ENCODE assay signal across 8 cellular contexts in genomic region chr9:29356-29755, GRCh38. TPM values are rescaled to one million over a fixed set of nuclear protein-coding genes. Genes with fewer than 3 reads are reported as not detected.
DNase-seq lines count a peak whose midpoint lies in the region; FAIRE-seq and TF ChIP-seq lines count a peak whose summit lies in the region.
"Not testable (repeated sequence)": the region's sequence is repeated elsewhere in the genome, so short reads cannot be mapped to it uniquely, and the experiment has no call there.

Gene WASHC1, minus strand, starts transcription at chr9:29456. Its CDS starts 4,457 bp downstream, at chr9:24999.

- H3K9me3 ChIP-seq in CD8-positive, alpha-beta memory T cell (ENCODE audit: low read length); astrocyte (ENCODE audit: insufficient read depth, low read depth, low read length); fibroblast of lung (ENCODE audit: control insufficient read depth, insufficient read depth, low read depth, low read length): not testable (repeated sequence)

- FAIRE-seq in astrocyte (lab: Jason Lieb, UNC) = not testable (repeated sequence)

- not testable (repeated sequence) for H3K27me3 ChIP-seq in CD8-positive, alpha-beta memory T cell (ENCODE audit: insufficient read depth, low read length, poor library complexity, severe bottlenecking); KMS-11 (ENCODE audit: insufficient read depth, low read depth); astrocyte (ENCODE audit: insufficient read depth, low read length); fibroblast of lung (ENCODE audit: control insufficient read depth, insufficient read depth, low read length); kidney epithelial cell (ENCODE audit: control insufficient read depth, insufficient read depth, low read length)

- H3K27ac ChIP-seq in CD8-positive, alpha-beta memory T cell (ENCODE audit: low read depth, low read length); KMS-11; astrocyte (ENCODE audit: low read depth, low read length); fibroblast of lung (ENCODE audit: insufficient read depth, low read length): not testable (repeated sequence)

- not testable (repeated sequence) for H3K4me3 Mint-ChIP-seq in CD8-positive, alpha-beta memory T cell; astrocyte (ENCODE audit: unreplicated experiment); osteocyte (ENCODE audit: unreplicated experiment); type B pancreatic cell

- not testable (repeated sequence) for H3K27me3 Mint-ChIP-seq in CD8-positive, alpha-beta memory T cell; astrocyte (ENCODE audit: low read depth, unreplicated experiment); osteocyte (ENCODE audit: unreplicated experiment); type B pancreatic cell

- H3K36me3 ChIP-seq in CD8-positive, alpha-beta memory T cell (ENCODE audit: insufficient read depth, low read length); KMS-11 (ENCODE audit: insufficient read depth); astrocyte (ENCODE audit: insufficient read depth, low read length); fibroblast of lung (ENCODE audit: control insufficient read depth, insufficient read depth, low read length); kidney epithelial cell (ENCODE audit: control insufficient read depth, insufficient read depth, low read length): not testable (repeated sequence)

- not testable (repeated sequence) for H3K36me3 Mint-ChIP-seq in CD8-positive, alpha-beta memory T cell; astrocyte (ENCODE audit: low read depth, unreplicated experiment); osteocyte (ENCODE audit: unreplicated experiment); type B pancreatic cell

- not testable (repeated sequence) for H2AFZ ChIP-seq in KMS-11 (ENCODE audit: low read depth); astrocyte (ENCODE audit: low read depth, low read length); fibroblast of lung (ENCODE audit: low read length)

- not testable (repeated sequence) for TF ChIP-seq CTCF in KMS-11 (conservative IDR thresholded peaks at IDR 0.05; ENCODE audit: low read depth, low read length); WI38 (IDR thresholded peaks at IDR 0.05; ENCODE audit: low read depth, low read length); astrocyte (IDR thresholded peaks at IDR 0.05; ENCODE audit: insufficient read depth, low read depth, low read length); fibroblast of lung (conservative IDR thresholded peaks at IDR 0.05 in 1 of 2, IDR thresholded peaks at IDR 0.05 in 1 of 2; ENCODE audit: low read depth in 1 of 2, low read length in 2 of 2); kidney epithelial cell (IDR thresholded peaks at IDR 0.05; ENCODE audit: insufficient read depth, low read length, poor library complexity, severe bottlenecking); osteocyte (IDR thresholded peaks at IDR 0.05); type B pancreatic cell (conservative IDR thresholded peaks at IDR 0.05)

- H3K9ac ChIP-seq in KMS-11 (peak within 1 kb of the TSS; percentile 50; the same call in 1 of the 2 replicates), fibroblast of lung (ENCODE audit: insufficient read depth, low read length) (peak within 1 kb of the TSS; percentile 16)
- not testable (repeated sequence) for H3K9ac ChIP-seq in astrocyte (ENCODE audit: low read length)

- H3K79me2 ChIP-seq in KMS-11 (ENCODE audit: insufficient read depth, low read depth); astrocyte (ENCODE audit: insufficient read depth, low read length); fibroblast of lung (ENCODE audit: control insufficient read depth, insufficient read depth, low read length): not testable (repeated sequence)

- not testable (repeated sequence) for H3K9me3 Mint-ChIP-seq in CD8-positive, alpha-beta memory T cell; astrocyte (ENCODE audit: unreplicated experiment); osteocyte (ENCODE audit: unreplicated experiment); type B pancreatic cell

- not testable (repeated sequence) for H4K20me1 ChIP-seq in KMS-11 (ENCODE audit: insufficient read depth); astrocyte (ENCODE audit: insufficient read depth, low read length); fibroblast of lung (ENCODE audit: control insufficient read depth, extremely low read depth, insufficient read depth, low read length)

- not testable (repeated sequence) for H3K4me1 Mint-ChIP-seq in CD8-positive, alpha-beta memory T cell; astrocyte (ENCODE audit: low read depth, unreplicated experiment); osteocyte (ENCODE audit: unreplicated experiment); type B pancreatic cell (ENCODE audit: unreplicated experiment)

- H3K4me2 ChIP-seq in KMS-11; astrocyte (ENCODE audit: low read length); fibroblast of lung (ENCODE audit: extremely low read depth, insufficient read depth, low read length): not testable (repeated sequence)

- POLR2A ChIA-PET in CD8-positive, alpha-beta memory T cell (lab: Charles Lee) = not testable (repeated sequence)

- CTCF ChIA-PET in CD8-positive, alpha-beta memory T cell (lab: Charles Lee) = not testable (repeated sequence)

- H3K27ac Mint-ChIP-seq in CD8-positive, alpha-beta memory T cell; astrocyte (ENCODE audit: unreplicated experiment); osteocyte (ENCODE audit: unreplicated experiment); type B pancreatic cell: not testable (repeated sequence)

- not testable (repeated sequence) for H3K4me3 ChIP-seq in CD8-positive, alpha-beta memory T cell (ENCODE audit: low read length); KMS-11 (IDR thresholded peaks at IDR 0.05; ENCODE audit: insufficient read depth, low read depth, low read length); astrocyte (ENCODE audit: insufficient read depth, low read depth, low read length)
- H3K4me3 ChIP-seq in WI38 (ENCODE audit: low read depth, low read length) (peak within 1 kb of the TSS; percentile 49), fibroblast of lung (replicated peaks in 1 of 4; ENCODE audit: control extremely low read depth in 1 of 4, insufficient read depth in 1 of 4, low read depth in 3 of 4, low read length in 4 of 4) (peak within 1 kb of the TSS in 2 of 4 experiments; percentile 39 to 48), kidney epithelial cell (ENCODE audit: low read depth, low read length) (peak within 1 kb of the TSS; percentile 50)

- not testable (repeated sequence) for DNase-seq in CD8-positive, alpha-beta memory T cell; astrocyte (ENCODE audit: low read depth); fibroblast of lung (ENCODE audit: low read depth in 2 of 2); kidney epithelial cell (ENCODE audit: low read depth); osteocyte (ENCODE audit: extremely low spot score, unreplicated experiment); type B pancreatic cell (ENCODE audit: extremely low spot score, unreplicated experiment)

- H3K4me1 ChIP-seq in CD8-positive, alpha-beta memory T cell (ENCODE audit: insufficient read depth, low read length); KMS-11 (ENCODE audit: low read depth, poor library complexity, severe bottlenecking); astrocyte (ENCODE audit: insufficient read depth, low read length); fibroblast of lung (ENCODE audit: control insufficient read depth, extremely low read depth, insufficient read depth, low read length): not testable (repeated sequence)

RNA-seq across cellular contexts. Expression of gene WASHC1, which starts in this region (rescaled TPM):
- total RNA-seq in CD8-positive, alpha-beta memory T cell = 10 to 100 TPM; 15.7 to 16.4 TPM
- 1.5 TPM for polyA plus RNA-seq in CD8-positive, alpha-beta memory T cell
- 11.4 and 13.2 TPM in 2 replicates for total RNA-seq in astrocyte
- total RNA-seq in fibroblast of lung = 7.7 and 14.9 TPM in 2 replicates
- polyA plus RNA-seq in fibroblast of lung = 2.3 and 4.6 TPM in 2 replicates
- 7.6 and 11.5 TPM in 2 replicates for polyA plus RNA-seq in fibroblast of lung (2012)
- 8.2 and 15.9 TPM in 2 replicates for polyA minus RNA-seq in fibroblast of lung (ENCODE audit: low replicate concordance)
- 5.5 and 6.7 TPM in 2 replicates for total RNA-seq in kidney epithelial cell
- 15.0 and 15.5 TPM in 2 replicates for total RNA-seq in osteocyte
- total RNA-seq in type B pancreatic cell (ENCODE audit: low replicate concordance) = 21.4 and 24.2 TPM in 2 replicates
